ENCODE assay signal across 13 cellular contexts in the genomic region with DNA sequence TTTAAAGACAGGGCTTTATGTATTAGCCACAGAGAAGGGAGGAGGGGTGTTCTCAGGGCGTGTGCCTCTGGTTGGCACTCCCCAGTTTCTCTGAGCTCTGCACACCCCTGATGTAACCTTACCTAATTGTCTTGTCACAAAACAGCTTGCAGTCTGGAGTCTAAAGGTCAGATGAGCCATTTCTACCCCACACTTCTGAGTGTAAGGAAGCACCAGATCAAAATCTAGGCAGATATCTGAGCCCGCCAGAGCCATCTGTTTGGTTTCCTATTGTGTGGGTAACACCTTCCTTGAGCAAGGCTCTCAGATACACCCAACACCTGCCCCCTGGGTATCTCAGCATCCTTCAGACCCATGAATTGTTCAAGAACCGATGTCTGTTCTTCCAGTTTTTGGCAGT. TPM values are rescaled to one million over a fixed set of nuclear protein-coding genes. Genes with fewer than 3 reads are reported as not detected.
A peak's percentile ranks its signal among the peaks of the same experiment; 100 is the strongest.
DNase-seq lines count a peak whose midpoint lies in the region; ATAC-seq and TF ChIP-seq lines count a peak whose summit lies in the region.
"Had no signal": no experiment of that assay in that cellular context is flagged by ENCODE, and none has a peak within 500 bp of the region (broad histone marks: within the 10 kb centered on the region; RNA-seq: fewer than 3 reads in every experiment).

No MANE protein-coding gene starts in this region.

- H3K36me3 Mint-ChIP-seq in WTC11 = peaks cover 25% of the 10 kb centered on the region
- no peaks in the 10 kb centered on the region for H3K36me3 Mint-ChIP-seq in stimulated activated naive B cell treated with anti-CD40 and anti-IgM and Interleukin-4, amounts not matched to agents 10 μg/mL and 1 μg/mL and 100 μg/mL, for 72 hours
- H3K36me3 Mint-ChIP-seq: brain had no signal

- peaks cover 65% of the 10 kb centered on the region for H3K4me1 Mint-ChIP-seq in WTC11
- H3K4me1 Mint-ChIP-seq in stimulated activated naive B cell treated with anti-CD40 and anti-IgM and Interleukin-4, amounts not matched to agents 10 μg/mL and 1 μg/mL and 100 μg/mL, for 72 hours = peaks cover 14 to 23% of the 10 kb centered on the region in 2 donors
- H3K4me1 Mint-ChIP-seq: brain had no signal

- no peak for TF ChIP-seq CTCF in WTC11 (IDR thresholded peaks at IDR 0.05)

- peak overlapping the region; percentile 82 for H3K27ac Mint-ChIP-seq in WTC11
- H3K27ac Mint-ChIP-seq in stimulated activated naive B cell treated with anti-CD40 and anti-IgM and Interleukin-4, amounts not matched to agents 10 μg/mL and 1 μg/mL and 100 μg/mL, for 72 hours = peak overlapping the region; percentile 20
- H3K27ac Mint-ChIP-seq: T-helper 17 cell had no signal

- no peak for ATAC-seq in WTC11
- peak in 1 of 2 donors; percentile 7 for ATAC-seq in stimulated activated naive B cell treated with anti-CD40 and anti-IgM and Interleukin-4, amounts not matched to agents 10 μg/mL and 1 μg/mL and 100 μg/mL, for 72 hours (replicated peaks)
- ATAC-seq in GM18870 (IDR thresholded peaks at IDR 0.05; ENCODE audit: unreplicated experiment) = no peak
- no peak for ATAC-seq in GM21360 (IDR thresholded peaks at IDR 0.05; ENCODE audit: unreplicated experiment)
- ATAC-seq: gastrocnemius medialis, T-helper 17 cell had no signal

- no peak for TF ChIP-seq POLR2A in erythroblast (IDR thresholded peaks at IDR 0.05; ENCODE audit: low read length)

- DNase-seq in activated CD4-positive, alpha-beta T cell treated with anti-CD3 and anti-CD28 coated beads for 48 hours = peak; percentile 76
- DNase-seq in activated CD4-positive, alpha-beta T cell treated with anti-CD3 and anti-CD28 coated beads, Interleukin-2, amount 50 U/mL, for 1 hour = no peak
- DNase-seq in WTC11 (ENCODE audit: low spot score) (no peak), erythroblast (lab: John Stamatoyannopoulos, UW) (peak; percentile 81 to 84), anterior cingulate cortex (lab: John Stamatoyannopoulos, UW) (no peak)
- DNase-seq in stimulated activated naive B cell treated with anti-CD40 and anti-IgM and Interleukin-4, amounts not matched to agents 10 μg/mL and 1 μg/mL and 100 μg/mL, for 72 hours = no peak
- DNase-seq: gastrocnemius medialis, NCI-H446, T-helper 17 cell had no signal

- H3K9me3 Mint-ChIP-seq in WTC11 = no peaks in the 10 kb centered on the region
- H3K9me3 Mint-ChIP-seq in stimulated activated naive B cell treated with anti-CD40 and anti-IgM and Interleukin-4, amounts not matched to agents 10 μg/mL and 1 μg/mL and 100 μg/mL, for 72 hours = no peaks in the 10 kb centered on the region
- H3K9me3 Mint-ChIP-seq: brain had no signal

- H3K27me3 Mint-ChIP-seq in WTC11 (ENCODE audit: low read depth) = no peaks in the 10 kb centered on the region
- peaks cover 12 to 21% of the 10 kb centered on the region in 2 donors for H3K27me3 Mint-ChIP-seq in stimulated activated naive B cell treated with anti-CD40 and anti-IgM and Interleukin-4, amounts not matched to agents 10 μg/mL and 1 μg/mL and 100 μg/mL, for 72 hours

- POLR2A ChIA-PET in WTC11 (lab: Charles Lee) = interaction anchor here (0.6 kb wide), 1 partner anchor 21 kb away, joined by 3 read pairs; no protein-coding TSS in a partner anchor

- H3K4me3 Mint-ChIP-seq in WTC11 = no peak overlapping the region
- H3K4me3 Mint-ChIP-seq in stimulated activated naive B cell treated with anti-CD40 and anti-IgM and Interleukin-4, amounts not matched to agents 10 μg/mL and 1 μg/mL and 100 μg/mL, for 72 hours = no peak overlapping the region
- H3K4me3 Mint-ChIP-seq: brain, T-helper 17 cell had no signal

- CTCF ChIA-PET in WTC11 (lab: Charles Lee) = interaction anchor here (0.5 to 0.7 kb wide), 2 partner anchors 22 to 94 kb away, joined by 3 read pairs; no protein-coding TSS in a partner anchor

TF ChIP-seq in WTC11, 78 proteins besides CTCF, POLR2A, EP300 and RAD21:
- TF ChIP-seq, protein P1, sequence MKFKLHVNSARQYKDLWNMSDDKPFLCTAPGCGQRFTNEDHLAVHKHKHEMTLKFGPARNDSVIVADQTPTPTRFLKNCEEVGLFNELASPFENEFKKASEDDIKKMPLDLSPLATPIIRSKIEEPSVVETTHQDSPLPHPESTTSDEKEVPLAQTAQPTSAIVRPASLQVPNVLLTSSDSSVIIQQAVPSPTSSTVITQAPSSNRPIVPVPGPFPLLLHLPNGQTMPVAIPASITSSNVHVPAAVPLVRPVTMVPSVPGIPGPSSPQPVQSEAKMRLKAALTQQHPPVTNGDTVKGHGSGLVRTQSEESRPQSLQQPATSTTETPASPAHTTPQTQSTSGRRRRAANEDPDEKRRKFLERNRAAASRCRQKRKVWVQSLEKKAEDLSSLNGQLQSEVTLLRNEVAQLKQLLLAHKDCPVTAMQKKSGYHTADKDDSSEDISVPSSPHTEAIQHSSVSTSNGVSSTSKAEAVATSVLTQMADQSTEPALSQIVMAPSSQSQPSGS (CRISPR knock-in tag; IDR thresholded peaks at IDR 0.05; ENCODE audit: borderline replicate concordance, low read depth) = no peak
- TF ChIP-seq GABPB1 (CRISPR knock-in tag; IDR thresholded peaks at IDR 0.05) = peak; percentile 62

RNA-seq across cellular contexts. Expression of a gene that starts 15.5 kb away (rescaled TPM):
- total RNA-seq in WTC11 (2021) = 265 to 281 TPM (median 278 TPM) in 3 replicates
- total RNA-seq: HT1080 had no signal

Comparison
In these comparisons a context has a peak if more than half of its experiments do, and no peak if none do; other contexts are left out.
1. DNase-seq: peak in activated CD4-positive, alpha-beta T cell treated with anti-CD3 and anti-CD28 coated beads for 48 hours (single experiment) and erythroblast (2 of 2); none in activated CD4-positive, alpha-beta T cell treated with anti-CD3 and anti-CD28 coated beads, Interleukin-2, amount 50 U/mL, for 1 hour (single experiment), WTC11 (single experiment), stimulated activated naive B cell treated with anti-CD40 and anti-IgM and Interleukin-4, amounts not matched to agents 10 μg/mL and 1 μg/mL and 100 μg/mL, for 72 hours (single experiment) and anterior cingulate cortex (0 of 58).